Comparison of ENCODE assay signal across 17 cellular contexts in the genomic region with DNA sequence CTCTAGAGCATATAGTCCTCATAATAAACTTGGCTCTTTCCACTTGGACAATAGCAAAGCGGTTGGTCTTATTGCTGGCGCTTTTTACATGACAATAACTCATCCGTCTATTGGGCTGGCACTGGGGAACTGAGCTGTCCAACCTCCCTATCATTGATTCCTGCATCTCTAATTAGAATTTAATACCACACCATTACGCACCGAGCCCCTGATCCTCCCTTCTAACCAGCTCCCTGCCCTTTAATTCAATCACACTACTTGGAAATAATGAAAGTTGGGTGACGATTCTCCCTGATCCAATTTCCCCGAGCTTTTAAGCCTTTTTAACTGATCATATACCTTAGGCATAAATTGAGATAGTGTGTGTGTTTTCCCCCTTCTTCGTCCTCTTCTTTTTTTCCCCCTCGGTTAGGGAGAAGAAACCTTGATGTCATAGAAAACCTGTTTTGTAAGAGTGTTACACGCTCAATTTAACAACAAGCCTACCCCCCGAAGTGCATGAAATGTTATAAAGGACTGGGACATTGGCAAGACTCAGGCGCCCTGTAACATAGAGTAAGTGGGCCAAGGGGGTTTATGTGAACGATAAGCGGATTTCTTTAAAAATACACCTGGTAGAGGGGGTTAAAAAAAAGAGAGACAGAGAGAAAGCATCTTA. TPM values are rescaled to one million over a fixed set of nuclear protein-coding genes. Genes with fewer than 3 reads are reported as not detected.
DNase-seq lines count a peak whose midpoint lies in the region; ATAC-seq and TF ChIP-seq lines count a peak whose summit lies in the region.
"Had no signal": no experiment of that assay in that cellular context is flagged by ENCODE, and none has a peak within 500 bp of the region (broad histone marks: within the 10 kb centered on the region; RNA-seq: fewer than 3 reads in every experiment).

No MANE protein-coding gene starts in this region.

- peaks cover 86% of the 10 kb centered on the region for H3K27me3 Mint-ChIP-seq in activated CD4-positive, alpha-beta T cell treated with anti-CD3 and anti-CD28 coated beads, Interleukin-2, amount 10 ng/mL, durations not matched to agents 24 days and 14 days
- H3K27me3 Mint-ChIP-seq in activated CD4-positive, alpha-beta T cell treated with anti-CD3 and anti-CD28 coated beads for 36 hours: peaks cover 75% of the 10 kb centered on the region
- H3K27me3 Mint-ChIP-seq in stimulated activated naive B cell treated with anti-CD40 and anti-IgM and Interleukin-4, amounts not matched to agents 10 μg/mL and 1 μg/mL and 100 μg/mL, for 72 hours: peaks cover 82 to 94% of the 10 kb centered on the region in 2 donors
- peaks cover 90 to 97% (median 96%) of the 10 kb centered on the region in 3 donors for H3K27me3 Mint-ChIP-seq in CD14-positive monocyte (ENCODE audit: low read depth in 3 of 3)

- TF ChIP-seq CTCF in esophagus muscularis mucosa (IDR thresholded peaks at IDR 0.05) (no peak), CD14-positive monocyte (IDR thresholded peaks at IDR 0.05) (no peak), lower lobe of right lung (IDR thresholded peaks at IDR 0.05) (no peak)

- no peak overlapping the region for H3K4me3 Mint-ChIP-seq in activated CD4-positive, alpha-beta T cell treated with anti-CD3 and anti-CD28 coated beads, Interleukin-2, amount 10 ng/mL, durations not matched to agents 24 days and 14 days
- H3K4me3 Mint-ChIP-seq in activated CD4-positive, alpha-beta T cell treated with anti-CD3 and anti-CD28 coated beads for 36 hours: no peak overlapping the region
- no peak overlapping the region for H3K4me3 Mint-ChIP-seq in stimulated activated naive B cell treated with anti-CD40 and anti-IgM and Interleukin-4, amounts not matched to agents 10 μg/mL and 1 μg/mL and 100 μg/mL, for 72 hours
- peak overlapping the region in 1 of 2 donors; percentile 49 for H3K4me3 Mint-ChIP-seq in CD14-positive monocyte
- H3K4me3 Mint-ChIP-seq: CD4-positive, alpha-beta T cell had no signal

- no peak overlapping the region for H3K4me3 ChIP-seq in esophagus muscularis mucosa
- no peak overlapping the region for H3K4me3 ChIP-seq in lower lobe of right lung
- H3K4me3 ChIP-seq: PC-9 had no signal

- no peak for ATAC-seq in activated CD4-positive, alpha-beta T cell treated with anti-CD3 and anti-CD28 coated beads for 36 hours
- no peak for ATAC-seq in stimulated activated naive B cell treated with anti-CD40 and anti-IgM and Interleukin-4, amounts not matched to agents 10 μg/mL and 1 μg/mL and 100 μg/mL, for 72 hours (replicated peaks)
- ATAC-seq in lower lobe of right lung: no peak

- peaks cover 19% of the 10 kb centered on the region for H3K9me3 Mint-ChIP-seq in activated CD4-positive, alpha-beta T cell treated with anti-CD3 and anti-CD28 coated beads, Interleukin-2, amount 10 ng/mL, durations not matched to agents 24 days and 14 days
- H3K9me3 Mint-ChIP-seq in activated CD4-positive, alpha-beta T cell treated with anti-CD3 and anti-CD28 coated beads for 36 hours (ENCODE audit: low read depth): no peaks in the 10 kb centered on the region
- H3K9me3 Mint-ChIP-seq in stimulated activated naive B cell treated with anti-CD40 and anti-IgM and Interleukin-4, amounts not matched to agents 10 μg/mL and 1 μg/mL and 100 μg/mL, for 72 hours: peaks cover 0 to 3% of the 10 kb centered on the region in 2 donors
- H3K9me3 Mint-ChIP-seq in CD14-positive monocyte: peaks cover 0 to 27% (median 19%) of the 10 kb centered on the region in 7 donors
- H3K9me3 Mint-ChIP-seq: CD4-positive, alpha-beta T cell had no signal

- TF ChIP-seq POLR2A in esophagus muscularis mucosa (IDR thresholded peaks at IDR 0.05; ENCODE audit: low read depth): no peak

- H3K36me3 Mint-ChIP-seq in activated CD4-positive, alpha-beta T cell treated with anti-CD3 and anti-CD28 coated beads, Interleukin-2, amount 10 ng/mL, durations not matched to agents 24 days and 14 days (ENCODE audit: low read depth): peaks cover 10% of the 10 kb centered on the region
- peaks cover 5% of the 10 kb centered on the region for H3K36me3 Mint-ChIP-seq in activated CD4-positive, alpha-beta T cell treated with anti-CD3 and anti-CD28 coated beads for 36 hours (ENCODE audit: low read depth)
- H3K36me3 Mint-ChIP-seq in stimulated activated naive B cell treated with anti-CD40 and anti-IgM and Interleukin-4, amounts not matched to agents 10 μg/mL and 1 μg/mL and 100 μg/mL, for 72 hours: peaks cover 2 to 14% of the 10 kb centered on the region in 2 donors
- no peaks in the 10 kb centered on the region for H3K36me3 Mint-ChIP-seq in CD14-positive monocyte

- peak overlapping the region; percentile 12 for H3K27ac Mint-ChIP-seq in activated CD4-positive, alpha-beta T cell treated with anti-CD3 and anti-CD28 coated beads, Interleukin-2, amount 10 ng/mL, durations not matched to agents 24 days and 14 days
- no peak overlapping the region for H3K27ac Mint-ChIP-seq in activated CD4-positive, alpha-beta T cell treated with anti-CD3 and anti-CD28 coated beads for 36 hours
- H3K27ac Mint-ChIP-seq in stimulated activated naive B cell treated with anti-CD40 and anti-IgM and Interleukin-4, amounts not matched to agents 10 μg/mL and 1 μg/mL and 100 μg/mL, for 72 hours: peak overlapping the region; percentile 53
- peak overlapping the region in 1 of 7 donors; percentile 36 for H3K27ac Mint-ChIP-seq in CD14-positive monocyte
- H3K27ac Mint-ChIP-seq: CD4-positive, alpha-beta T cell had no signal

- DNase-seq in activated CD4-positive, alpha-beta T cell treated with anti-CD3 and anti-CD28 coated beads, Interleukin-2, amount 10 ng/mL, durations not matched to agents 24 days and 14 days: no peak
- DNase-seq in activated CD4-positive, alpha-beta T cell treated with anti-CD3 and anti-CD28 coated beads for 36 hours: no peak
- DNase-seq in NCI-H748 (lab: John Stamatoyannopoulos, UW; ENCODE audit: unreplicated experiment) (peak; percentile 62), esophagus muscularis mucosa (ENCODE audit: extremely low spot score) (peak; percentile 21), CD14-positive monocyte (ENCODE audit: low spot score) (no peak), lower lobe of right lung (no peak), NOMO-1 (lab: John Stamatoyannopoulos, UW; ENCODE audit: unreplicated experiment in 2 of 2) (no peak)
- no peak for DNase-seq in stimulated activated naive B cell treated with anti-CD40 and anti-IgM and Interleukin-4, amounts not matched to agents 10 μg/mL and 1 μg/mL and 100 μg/mL, for 72 hours
- DNase-seq: AML-193; CD4-positive, alpha-beta T cell; KG1; NCI-H1048; NCI-H2171 treated with DMSO at 0.1 percent for 48 hours; NCI-H510A; PC-9 had no signal

- H3K9me3 ChIP-seq in esophagus muscularis mucosa (peaks cover 0 to 4% (median 4%) of the 10 kb centered on the region in 4 donors), lower lobe of right lung (no peaks in the 10 kb centered on the region)

- no peaks in the 10 kb centered on the region for H3K36me3 ChIP-seq in esophagus muscularis mucosa
- H3K36me3 ChIP-seq in lower lobe of right lung: no peaks in the 10 kb centered on the region

- H3K27ac ChIP-seq in esophagus muscularis mucosa (replicated peaks in 1 of 4) (no peak overlapping the region), lower lobe of right lung (no peak overlapping the region)
- H3K27ac ChIP-seq: PC-9 had no signal

- CTCF ChIA-PET in activated CD4-positive, alpha-beta T cell treated with anti-CD3 and anti-CD28 coated beads for 36 hours (lab: Charles Lee): interaction anchor here (1.0 kb wide), 1 partner anchor 13 kb away, joined by 4 read pairs; no protein-coding TSS in a partner anchor

- TF ChIP-seq EP300 in esophagus muscularis mucosa (IDR thresholded peaks at IDR 0.05): no peak

- no peaks in the 10 kb centered on the region for H3K4me1 Mint-ChIP-seq in activated CD4-positive, alpha-beta T cell treated with anti-CD3 and anti-CD28 coated beads, Interleukin-2, amount 10 ng/mL, durations not matched to agents 24 days and 14 days
- no peaks in the 10 kb centered on the region for H3K4me1 Mint-ChIP-seq in activated CD4-positive, alpha-beta T cell treated with anti-CD3 and anti-CD28 coated beads for 36 hours
- peaks cover 7 to 22% of the 10 kb centered on the region in 2 donors for H3K4me1 Mint-ChIP-seq in stimulated activated naive B cell treated with anti-CD40 and anti-IgM and Interleukin-4, amounts not matched to agents 10 μg/mL and 1 μg/mL and 100 μg/mL, for 72 hours
- H3K4me1 Mint-ChIP-seq in CD14-positive monocyte: peaks cover 3% of the 10 kb centered on the region

- H3K4me1 ChIP-seq in esophagus muscularis mucosa: peaks cover 0 to 39% (median 21%) of the 10 kb centered on the region in 4 donors
- H3K4me1 ChIP-seq in lower lobe of right lung: no peaks in the 10 kb centered on the region

- POLR2A ChIA-PET in activated CD4-positive, alpha-beta T cell treated with anti-CD3 and anti-CD28 coated beads for 36 hours (lab: Charles Lee): no interaction called here

- intact Hi-C loops in activated CD4-positive, alpha-beta T cell treated with anti-CD3 and anti-CD28 coated beads, Interleukin-2, amount 10 ng/mL, durations not matched to agents 24 days and 14 days (cut with micrococcal nuclease): loop anchor here (10.0 kb wide), 1 partner anchor 646 kb away; a partner anchor contains a TSS
- intact Hi-C loops in activated CD4-positive, alpha-beta T cell treated with anti-CD3 and anti-CD28 coated beads for 36 hours (cut with DNase I, micrococcal nuclease): loop anchor here in 1 of 2 experiments (10.0 kb wide), 1 partner anchor 646 kb away; a partner anchor contains a TSS
- intact Hi-C loops in esophagus muscularis mucosa (cut with DNase I): no loop called here
- intact Hi-C loops in CD14-positive monocyte (cut with micrococcal nuclease): no loop called here
- intact Hi-C loops in lower lobe of right lung (cut with DNase I): no loop called here

- H3K27me3 ChIP-seq in esophagus muscularis mucosa: peaks cover 0 to 100% (median 55%) of the 10 kb centered on the region in 4 donors
- H3K27me3 ChIP-seq in lower lobe of right lung (ENCODE audit: low read depth): peaks cover 99% of the 10 kb centered on the region

- 10% methylated on average over 14 of the region's 14 CpGs for WGBS in esophagus muscularis mucosa

RNA-seq across cellular contexts. Expression of a gene that starts 0.4 kb away (rescaled TPM):
- total RNA-seq in activated CD4-positive, alpha-beta T cell treated with anti-CD3 and anti-CD28 coated beads, Interleukin-2, amount 10 ng/mL, durations not matched to agents 24 days and 14 days: not detected in 2 replicates
- not detected for total RNA-seq in activated CD4-positive, alpha-beta T cell treated with anti-CD3 and anti-CD28 coated beads for 36 hours
- total RNA-seq in esophagus muscularis mucosa (1 to 10 TPM in 1 of 4 donors, under 1 TPM in 2, not detected in 1; 0.19 to 3.0 (median 0.66) TPM), lower lobe of right lung (not detected)
- polyA plus RNA-seq in CD14-positive monocyte: not detected
- total RNA-seq: CD4-positive, alpha-beta T cell; H4; M059J; PC-9 had no signal

Comparison
In these comparisons a context has a peak if more than half of its experiments do, and no peak if none do; other contexts are left out.
1. DNase-seq: peak in NCI-H748 (single experiment) and esophagus muscularis mucosa (single experiment); none in activated CD4-positive, alpha-beta T cell treated with anti-CD3 and anti-CD28 coated beads, Interleukin-2, amount 10 ng/mL, durations not matched to agents 24 days and 14 days (single experiment), activated CD4-positive, alpha-beta T cell treated with anti-CD3 and anti-CD28 coated beads for 36 hours (single experiment), stimulated activated naive B cell treated with anti-CD40 and anti-IgM and Interleukin-4, amounts not matched to agents 10 μg/mL and 1 μg/mL and 100 μg/mL, for 72 hours (single experiment), CD14-positive monocyte (single experiment), lower lobe of right lung (single experiment) and NOMO-1 (0 of 2).